In genomic region chr15:80152180-80152895, GRCh38 we compare ENCODE assay signal across 8 cellular contexts. TPM values are rescaled to one million over a fixed set of nuclear protein-coding genes. Genes with fewer than 3 reads are reported as not detected.
DNase-seq lines count a peak whose midpoint lies in the region; ATAC-seq, FAIRE-seq and TF ChIP-seq lines count a peak whose summit lies in the region.

No MANE protein-coding gene starts in this region.

- ATAC-seq in A549 (peak; percentile 84 to 87), GM18868 (IDR thresholded peaks at IDR 0.05; ENCODE audit: unreplicated experiment) (peak; percentile 62), HG03159 (IDR thresholded peaks at IDR 0.05; ENCODE audit: unreplicated experiment) (peak; percentile 49)

- H3K27me3 ChIP-seq in colonic mucosa (no peaks in the 10 kb centered on the region), layer of hippocampus (ENCODE audit: control insufficient read depth, insufficient read depth, low read length) (no peaks in the 10 kb centered on the region)

- POLR2A ChIA-PET in A549 (lab: Yijun Ruan, JAX): interaction anchor here (0.7 to 1.1 kb wide), 3 partner anchors 38 to 229 kb away, joined by 3 to 6 read pairs (median 4); partner anchors contain the start of gene ZFAND6

- H3K36me3 ChIP-seq in colonic mucosa: no peaks in the 10 kb centered on the region

- WGBS in A549 (ENCODE audit: missing lambda C conversion rate): 2% methylated on average over 7 of the region's 41 CpGs

- no peak for TF ChIP-seq EP300 in A549 (IDR thresholded peaks at IDR 0.05)

- CTCF ChIA-PET in A549 (lab: Yijun Ruan, JAX): no interaction called here

- TF ChIP-seq POLR2A in A549 (IDR thresholded peaks at IDR 0.05; ENCODE audit: low read length): peak; percentile 40

- TF ChIP-seq CTCF in A549 (IDR thresholded peaks at IDR 0.05): no peak
- no peak for TF ChIP-seq CTCF in colonic mucosa (IDR thresholded peaks at IDR 0.05)

- intact Hi-C loops in colonic mucosa (cut with DNase I): loop anchor here (10.0 kb wide), 1 partner anchor 88 kb away; no protein-coding TSS in a partner anchor

- H3K4me3 ChIP-seq in A549 (peak overlapping the region; percentile 66), colonic mucosa (peak overlapping the region; percentile 59)

- peak overlapping the region; percentile 82 for H3K4me2 ChIP-seq in A549

- H3K9me3 ChIP-seq in A549 (no peaks in the 10 kb centered on the region), colonic mucosa (no peaks in the 10 kb centered on the region)

- peak overlapping the region; percentile 52 to 67 for H3K9ac ChIP-seq in colonic mucosa (ENCODE audit: low read depth in 2 of 2, low read length in 2 of 2)

- H3K27ac ChIP-seq in A549 (peak overlapping the region; percentile 78 to 92), colonic mucosa (peak overlapping the region; percentile 60), layer of hippocampus (ENCODE audit: low read depth, low read length) (peak overlapping the region; percentile 49)

- H3K4me1 ChIP-seq in A549 (peaks cover 11% of the 10 kb centered on the region; the same call in 2 of the 3 replicates), colonic mucosa (no peaks in the 10 kb centered on the region)

- DNase-seq in A549 (ENCODE audit: low read depth in 1 of 2, low spot score in 1 of 2): peak; percentile 96 to 97
- peak; percentile 62 for DNase-seq in NCI-H510A treated with DMSO at 0.1 percent for 48 hours (lab: John Stamatoyannopoulos, UW)
- DNase-seq in activated CD4-positive, alpha-beta T cell treated with anti-CD3 and anti-CD28 coated beads for 48 hours: peak; percentile 96
- peak; percentile 98 for DNase-seq in colonic mucosa
- DNase-seq in stimulated activated CD4-positive, alpha-beta T cell treated with anti-CD3 and anti-CD28 coated beads, Interleukin-15, amount 100 ng/mL, for 48 hours (ENCODE audit: low read depth in 2 of 2): peak; percentile 92 to 94

- no peak for FAIRE-seq in A549 (lab: Jason Lieb, UNC)

- TF ChIP-seq RAD21 in A549 (conservative IDR thresholded peaks at IDR 0.05 in 1 of 2, IDR thresholded peaks at IDR 0.05 in 1 of 2): no peak

TF ChIP-seq in A549, 52 proteins besides CTCF, POLR2A, EP300 and RAD21:
- TF ChIP-seq ELK1 (IDR thresholded peaks at IDR 0.05; ENCODE audit: low read depth, low read length) (no peak), ZSCAN20 (CRISPR knock-in tag; IDR thresholded peaks at IDR 0.05) (no peak), NFE2L2 (conservative IDR thresholded peaks at IDR 0.05; ENCODE audit: low read length) (no peak), HOXB13 (CRISPR knock-in tag; IDR thresholded peaks at IDR 0.05; ENCODE audit: low read depth) (no peak), CBX8 (IDR thresholded peaks at IDR 0.05) (no peak), TFCP2L1 (CRISPR knock-in tag; IDR thresholded peaks at IDR 0.05) (no peak), HDAC2 (IDR thresholded peaks at IDR 0.05) (no peak), MAX (IDR thresholded peaks at IDR 0.05) (peak; percentile 69; the same call in 1 of the 2 replicates), HES2 (IDR thresholded peaks at IDR 0.05) (no peak), EHMT2 (IDR thresholded peaks at IDR 0.05; ENCODE audit: low read depth) (no peak), MYC (IDR thresholded peaks at IDR 0.05; ENCODE audit: borderline replicate concordance, low read length) (0 out of 2 replicates have a peak, but pooled peaks have one; percentile 28), ATOH8 (CRISPR knock-in tag; IDR thresholded peaks at IDR 0.05; ENCODE audit: low read depth) (no peak), FOSB (CRISPR knock-in tag; IDR thresholded peaks at IDR 0.05) (no peak), CHD4 (IDR thresholded peaks at IDR 0.05; ENCODE audit: borderline replicate concordance) (no peak)

RNA-seq across cellular contexts. Expression of gene FAH, which starts 0.5 kb away (rescaled TPM):
- polyA plus RNA-seq in A549 (2011; rRNA removed) (31.8 and 31.9 TPM in 2 replicates), A549 (2017; fragmentation: RNase III; extraction: RNeasy Plus Mini Kit Qiagen cat#74134 plus additional on column Dnase treatment) (27.3 to 32.9 TPM (median 27.6 TPM) in 3 replicates)
- 34.9 and 37.7 TPM in 2 replicates for polyA plus RNA-seq in A549 (2012; cell fraction: cytosol; rRNA removed)
- 36.1 and 37.1 TPM in 2 replicates for polyA plus RNA-seq in A549 (2012; cell fraction: nucleus; rRNA removed)
- polyA minus RNA-seq in A549 (2011; rRNA and poly(A)+ RNA removed): 66.2 and 77.1 TPM in 2 replicates
- 10 to 100 TPM; 16.0 to 39.8 TPM for total RNA-seq in colonic mucosa

Comparison
In these comparisons a context has a peak if more than half of its experiments do, and no peak if none do; other contexts are left out.
1. Peak in every context shown above with its lines: DNase-seq, ATAC-seq, H3K4me3 ChIP-seq and H3K27ac ChIP-seq.